ENCODE assay signal across 6 cellular contexts in the genomic region with DNA sequence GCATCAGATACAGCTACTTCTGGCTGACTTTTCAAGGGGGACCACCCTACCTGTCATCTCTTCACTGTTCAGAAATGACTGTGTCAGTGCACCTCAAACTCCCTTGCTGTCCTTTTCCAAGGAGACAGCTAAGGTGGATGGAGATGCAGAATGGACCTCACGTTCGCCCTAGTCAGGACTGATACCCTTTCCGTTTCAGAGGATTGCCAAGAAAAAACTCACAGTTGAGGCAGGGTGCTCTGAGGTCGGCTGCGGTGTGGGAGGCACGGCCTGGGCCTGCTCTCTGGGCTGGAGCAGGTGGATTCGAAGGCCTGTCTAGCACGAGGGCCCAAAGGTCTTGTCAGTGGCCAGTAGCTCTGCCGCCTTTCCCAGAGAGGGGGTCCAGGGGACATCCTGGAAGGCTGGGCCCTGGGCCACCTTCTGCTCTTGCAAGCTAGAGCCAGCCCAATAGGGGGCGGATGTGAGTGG. TPM values are rescaled to one million over a fixed set of nuclear protein-coding genes. Genes with fewer than 3 reads are reported as not detected.
DNase-seq lines count a peak whose midpoint lies in the region; ATAC-seq, FAIRE-seq and TF ChIP-seq lines count a peak whose summit lies in the region.

No MANE protein-coding gene starts in this region.

- FAIRE-seq in small intestine (lab: Jason Lieb, UNC) (no peak), H54 (lab: Jason Lieb, UNC) (no peak)

- H3K27me3 ChIP-seq in small intestine (ENCODE audit: control insufficient read depth in 2 of 2, insufficient read depth in 2 of 2, low read length in 2 of 2): no peaks in the 10 kb centered on the region

- peak; percentile 67 for DNase-seq in T follicular helper cell (ENCODE audit: low read depth)
- peak; percentile 62 for DNase-seq in endothelial cell (ENCODE audit: low spot score)
- DNase-seq in small intestine: no peak
- DNase-seq in NCI-H1048 (lab: John Stamatoyannopoulos, UW): no peak
- no peak for DNase-seq in H54 (ENCODE audit: insufficient read length, low spot score)

- peak overlapping the region; percentile 93 for H3K27ac Mint-ChIP-seq in endothelial cell (ENCODE audit: unreplicated experiment)

- H3K9me3 Mint-ChIP-seq in endothelial cell (ENCODE audit: unreplicated experiment): no peaks in the 10 kb centered on the region

- peaks cover 0 to 3% of the 10 kb centered on the region in 2 donors for H3K4me1 ChIP-seq in small intestine (ENCODE audit: control insufficient read depth in 2 of 2, insufficient read depth in 1 of 2, low read depth in 1 of 2, low read length in 1 of 2)

- H3K36me3 Mint-ChIP-seq in endothelial cell (ENCODE audit: low read depth, unreplicated experiment): peaks cover 35% of the 10 kb centered on the region

- peaks cover 26% of the 10 kb centered on the region for H3K27me3 Mint-ChIP-seq in endothelial cell (ENCODE audit: unreplicated experiment)

- H3K4me3 Mint-ChIP-seq in endothelial cell (ENCODE audit: unreplicated experiment): peak overlapping the region; percentile 92

- peaks cover 78% of the 10 kb centered on the region for H3K4me1 Mint-ChIP-seq in endothelial cell (ENCODE audit: unreplicated experiment)

- TF ChIP-seq POLR2A in H54 (IDR thresholded peaks at IDR 0.05; ENCODE audit: low read depth, low read length): no peak

- H3K36me3 ChIP-seq in small intestine (ENCODE audit: control insufficient read depth in 2 of 2, insufficient read depth in 2 of 2, low read length in 2 of 2): peaks cover 4 to 13% of the 10 kb centered on the region in 2 donors

- peak; percentile 63 for ATAC-seq in GM18502 (IDR thresholded peaks at IDR 0.05; ENCODE audit: poor library complexity, unreplicated experiment)

- H3K27ac ChIP-seq in small intestine (ENCODE audit: low read depth in 1 of 2, low read length in 1 of 2): peak overlapping the region; percentile 86 to 95

- no peaks in the 10 kb centered on the region for H3K9me3 ChIP-seq in small intestine (ENCODE audit: control insufficient read depth, low read depth)

- TF ChIP-seq CTCF in endothelial cell (IDR thresholded peaks at IDR 0.05; ENCODE audit: unreplicated experiment): no peak

- peak overlapping the region; percentile 71 to 74 for H3K4me3 ChIP-seq in small intestine (ENCODE audit: low read depth in 1 of 2, low read length in 2 of 2)

- 35 to 38% (median 38%) methylated on average over 10 of the region's 10 CpGs for WGBS in small intestine, 3 donors

RNA-seq across cellular contexts. Expression of a gene that starts 2.2 kb away (rescaled TPM):
- total RNA-seq in endothelial cell (ENCODE audit: unreplicated experiment): 2.8 TPM
- under 1 TPM in 1 of 3 donors, not detected in 2; 0.52 TPM for polyA plus RNA-seq in small intestine

RNA-seq across cellular contexts. Expression of a gene that starts 7.2 kb away (rescaled TPM):
- 51.4 TPM for total RNA-seq in endothelial cell (ENCODE audit: unreplicated experiment)
- polyA plus RNA-seq in small intestine: 10 to 100 TPM in 2 of 3 donors, 1 to 10 TPM in 1; 8.1 to 20.9 (median 13.0) TPM

RNA-seq across cellular contexts. Expression of a gene that starts 7.3 kb away (rescaled TPM):
- 200 TPM for total RNA-seq in endothelial cell (ENCODE audit: unreplicated experiment)
- polyA plus RNA-seq in small intestine: 100 to 1,000 TPM in 2 of 3 donors, 10 to 100 TPM in 1; 63.4 to 176 (median 166) TPM

RNA-seq across cellular contexts. Expression of a gene that starts 23.8 kb away (rescaled TPM):
- total RNA-seq in endothelial cell (ENCODE audit: unreplicated experiment): 29.2 TPM
- 10 to 100 TPM; 26.8 to 31.2 (median 28.6) TPM for polyA plus RNA-seq in small intestine

RNA-seq across cellular contexts. Expression of a gene that starts 24.3 kb away (rescaled TPM):
- 370 TPM for total RNA-seq in endothelial cell (ENCODE audit: unreplicated experiment)
- 100 to 1,000 TPM in 1 of 3 donors, 10 to 100 TPM in 2; 82.1 to 103 (median 88.9) TPM for polyA plus RNA-seq in small intestine

Comparison
In these comparisons a context has a peak if more than half of its experiments do, and no peak if none do; other contexts are left out.
1. DNase-seq: peak in T follicular helper cell (single experiment) and endothelial cell (single experiment); none in small intestine (single experiment), NCI-H1048 (single experiment) and H54 (single experiment).